In the genomic region with DNA sequence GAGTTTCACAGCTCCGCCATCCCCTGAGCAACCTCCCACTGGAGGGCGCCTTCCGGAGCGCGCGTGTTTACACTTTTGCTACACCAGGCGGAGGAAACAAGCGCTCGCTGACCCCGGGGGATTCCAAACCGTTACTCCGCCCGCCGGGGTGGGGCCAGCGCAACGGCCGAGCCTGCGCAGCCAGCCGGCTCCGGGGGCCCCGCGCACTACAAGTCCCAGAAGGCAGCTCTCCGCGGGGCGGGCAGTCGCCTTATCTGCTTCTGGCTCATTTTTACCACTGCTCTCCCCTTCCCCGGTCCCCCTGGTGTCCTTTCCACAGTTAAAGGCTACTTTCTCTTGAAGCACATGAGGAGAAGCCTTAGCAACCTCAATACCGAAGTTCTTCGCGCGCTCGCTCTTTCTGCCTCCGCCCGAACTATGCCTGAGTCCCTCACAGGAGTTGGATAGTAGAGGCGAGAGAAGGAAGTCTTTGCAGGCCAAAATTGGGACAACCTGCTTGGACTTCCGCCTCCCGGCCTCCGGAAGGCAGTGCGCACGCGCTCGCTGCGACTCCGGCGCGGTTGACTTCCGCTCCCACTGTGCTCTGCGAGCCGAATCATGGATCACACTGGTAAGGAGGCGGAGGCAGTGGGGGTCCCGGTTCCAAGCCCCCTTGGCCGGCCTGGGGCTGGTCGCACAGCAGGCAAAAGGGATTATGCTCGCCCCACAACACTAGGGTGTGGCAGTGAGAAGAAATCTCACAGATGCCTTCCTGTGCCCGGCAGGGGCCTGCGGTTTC, we compare ENCODE assay signal across 8 cellular contexts. TPM values are rescaled to one million over a fixed set of nuclear protein-coding genes. Genes with fewer than 3 reads are reported as not detected.
DNase-seq lines count a peak whose midpoint lies in the region; ATAC-seq and TF ChIP-seq lines count a peak whose summit lies in the region.

A gene with protein sequence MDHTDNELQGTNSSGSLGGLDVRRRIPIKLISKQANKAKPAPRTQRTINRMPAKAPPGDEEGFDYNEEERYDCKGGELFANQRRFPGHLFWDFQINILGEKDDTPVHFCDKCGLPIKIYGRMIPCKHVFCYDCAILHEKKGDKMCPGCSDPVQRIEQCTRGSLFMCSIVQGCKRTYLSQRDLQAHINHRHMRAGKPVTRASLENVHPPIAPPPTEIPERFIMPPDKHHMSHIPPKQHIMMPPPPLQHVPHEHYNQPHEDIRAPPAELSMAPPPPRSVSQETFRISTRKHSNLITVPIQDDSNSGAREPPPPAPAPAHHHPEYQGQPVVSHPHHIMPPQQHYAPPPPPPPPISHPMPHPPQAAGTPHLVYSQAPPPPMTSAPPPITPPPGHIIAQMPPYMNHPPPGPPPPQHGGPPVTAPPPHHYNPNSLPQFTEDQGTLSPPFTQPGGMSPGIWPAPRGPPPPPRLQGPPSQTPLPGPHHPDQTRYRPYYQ (plus strand): TSS at position 576 of the 778 bp plus-strand sequence. CDS start 22 bp downstream, at position 598.

- H3K36me3 ChIP-seq in endocrine pancreas (ENCODE audit: control insufficient read depth, insufficient read depth, low read length) (no peaks in the 10 kb centered on the region), mesendoderm (ENCODE audit: control insufficient read depth, insufficient read depth, low read length) (no peaks in the 10 kb centered on the region)

- no peak within 1 kb of the TSS for H2BK15ac ChIP-seq in mesendoderm (replicated peaks; ENCODE audit: low read depth)

- ATAC-seq in GM21381 (IDR thresholded peaks at IDR 0.05; ENCODE audit: unreplicated experiment) = peak; percentile 90
- ATAC-seq in activated CD8-positive, alpha-beta memory T cell treated with anti-CD3 and anti-CD28 coated beads, Interleukin-2, amount 10 ng/mL, durations not matched to agents 7 days and 5 days = peak; percentile 94

- peak within 1 kb of the TSS; percentile 94 for H3K4ac ChIP-seq in mesendoderm (ENCODE audit: low read depth, low read length)

- H4K8ac ChIP-seq in mesendoderm (ENCODE audit: low read depth, low read length) = no peak within 1 kb of the TSS

- H3K36me3 Mint-ChIP-seq in Calu3 (ENCODE audit: insufficient read depth, unreplicated experiment) = peaks cover 25% of the 10 kb centered on the region
- peaks cover 5% of the 10 kb centered on the region for H3K36me3 Mint-ChIP-seq in activated CD8-positive, alpha-beta memory T cell treated with anti-CD3 and anti-CD28 coated beads, Interleukin-2, amount 10 ng/mL, durations not matched to agents 7 days and 5 days

- no peak within 1 kb of the TSS for H4K5ac ChIP-seq in mesendoderm (ENCODE audit: low read length)

- no peak within 1 kb of the TSS for H2AK5ac ChIP-seq in mesendoderm (ENCODE audit: low read length)

- CTCF ChIA-PET in Calu3 (lab: Charles Lee) = interaction anchor here (0.6 to 1.9 kb wide), 5 partner anchors 10 to 281 kb away, joined by 3 to 20 read pairs (median 6); no protein-coding TSS in a partner anchor
- CTCF ChIA-PET in activated CD8-positive, alpha-beta memory T cell treated with anti-CD3 and anti-CD28 coated beads, Interleukin-2, amount 10 ng/mL, durations not matched to agents 7 days and 5 days (lab: Charles Lee) = interaction anchor here (0.7 to 9.8 kb wide), 25 partner anchors 9 to 575 kb away, joined by 3 to 199 read pairs (median 4); a partner anchor contains a TSS

- H3K9ac ChIP-seq in endocrine pancreas (ENCODE audit: control insufficient read depth, insufficient read depth, low read length) (peak within 1 kb of the TSS; percentile 95), mesendoderm (ENCODE audit: low read length) (peak within 1 kb of the TSS; percentile 95)

- DNase-seq in Calu3 (peak; percentile 94), HUDEP-2 (lab: John Stamatoyannopoulos, UW; ENCODE audit: unreplicated experiment in 76 of 76) (peak; percentile 49 to 97 (median 94)), NOMO-1 treated with dmso at 0.1 percent for 144 hours (lab: John Stamatoyannopoulos, UW; ENCODE audit: unreplicated experiment) (peak; percentile 73), mesendoderm (peak; percentile 97)
- peak; percentile 98 for DNase-seq in activated CD8-positive, alpha-beta memory T cell treated with anti-CD3 and anti-CD28 coated beads, Interleukin-2, amount 10 ng/mL, durations not matched to agents 7 days and 5 days
- peak; percentile 95 for DNase-seq in stimulated activated CD8-positive, alpha-beta memory T cell treated with anti-CD3 and anti-CD28 coated beads, Interleukin-15, amount 100 ng/mL, for 1 hour (ENCODE audit: low read depth)

- H3K4me1 Mint-ChIP-seq in Calu3 (ENCODE audit: low read depth, unreplicated experiment) = peaks cover 22% of the 10 kb centered on the region
- peaks cover 43% of the 10 kb centered on the region for H3K4me1 Mint-ChIP-seq in activated CD8-positive, alpha-beta memory T cell treated with anti-CD3 and anti-CD28 coated beads, Interleukin-2, amount 10 ng/mL, durations not matched to agents 7 days and 5 days

- H3K79me2 ChIP-seq in mesendoderm (ENCODE audit: control insufficient read depth, insufficient read depth, low read length) = peaks cover 26% of the 10 kb centered on the region

- H3K27ac ChIP-seq in mesendoderm (ENCODE audit: low read depth, low read length) = peak within 1 kb of the TSS; percentile 94

- H3K27me3 ChIP-seq in endocrine pancreas (ENCODE audit: control insufficient read depth, insufficient read depth, low read length) = no peaks in the 10 kb centered on the region
- H3K27me3 ChIP-seq in mesendoderm (ENCODE audit: insufficient read depth, low read length, poor library complexity) = no peaks in the 10 kb centered on the region

- H2BK120ac ChIP-seq in mesendoderm (ENCODE audit: low read depth, low read length) = no peak within 1 kb of the TSS

- intact Hi-C loops in Calu3 (cut with micrococcal nuclease; ENCODE audit: unreplicated experiment) = loop anchor here (2.0 kb wide), 1 partner anchor 135 kb away; no protein-coding TSS in a partner anchor

- H3K27me3 Mint-ChIP-seq in Calu3 (ENCODE audit: unreplicated experiment) = no peaks in the 10 kb centered on the region
- H3K27me3 Mint-ChIP-seq in activated CD8-positive, alpha-beta memory T cell treated with anti-CD3 and anti-CD28 coated beads, Interleukin-2, amount 10 ng/mL, durations not matched to agents 7 days and 5 days = no peaks in the 10 kb centered on the region

- TF ChIP-seq CTCF in Calu3 (IDR thresholded peaks at IDR 0.05; ENCODE audit: unreplicated experiment) = peak; percentile 44

- TSS peak; percentile 67 for BruUV-seq in Calu3 (replicated peaks; lab: Mats Ljungman, UMichigan)

- no CpG with 5 or more reads among the region's 56 CpGs for WGBS in mesendoderm (ENCODE audit: extremely low coverage, insufficient coverage, low lambda C conversion rate)

- peak within 1 kb of the TSS; percentile 94 for H3K56ac ChIP-seq in mesendoderm (ENCODE audit: low read length)

- no peak within 1 kb of the TSS for H3K23ac ChIP-seq in mesendoderm (ENCODE audit: low read length)

- H3K79me1 ChIP-seq in mesendoderm (ENCODE audit: low read length) = peaks cover 3% of the 10 kb centered on the region

- H2BK5ac ChIP-seq in mesendoderm (ENCODE audit: low read length) = peak within 1 kb of the TSS; percentile 36

- peak within 1 kb of the TSS; percentile 85 for H3K18ac ChIP-seq in mesendoderm (ENCODE audit: low read length)

- peak within 1 kb of the TSS; percentile 96 for H3K4me3 Mint-ChIP-seq in Calu3 (ENCODE audit: low read depth, unreplicated experiment)
- peak within 1 kb of the TSS; percentile 95 for H3K4me3 Mint-ChIP-seq in activated CD8-positive, alpha-beta memory T cell treated with anti-CD3 and anti-CD28 coated beads, Interleukin-2, amount 10 ng/mL, durations not matched to agents 7 days and 5 days

- peak within 1 kb of the TSS; percentile 96 for H3K4me2 ChIP-seq in mesendoderm (ENCODE audit: low read length)

- H3K9me3 Mint-ChIP-seq in Calu3 (ENCODE audit: low read depth, unreplicated experiment) = no peaks in the 10 kb centered on the region
- H3K9me3 Mint-ChIP-seq in activated CD8-positive, alpha-beta memory T cell treated with anti-CD3 and anti-CD28 coated beads, Interleukin-2, amount 10 ng/mL, durations not matched to agents 7 days and 5 days (ENCODE audit: low read depth) = no peaks in the 10 kb centered on the region

- H3K27ac Mint-ChIP-seq in Calu3 (ENCODE audit: unreplicated experiment) = peak within 1 kb of the TSS; percentile 96
- H3K27ac Mint-ChIP-seq in activated CD8-positive, alpha-beta memory T cell treated with anti-CD3 and anti-CD28 coated beads, Interleukin-2, amount 10 ng/mL, durations not matched to agents 7 days and 5 days = peak within 1 kb of the TSS; percentile 100

- H3K9me3 ChIP-seq in endocrine pancreas (ENCODE audit: control insufficient read depth, low read length) = no peaks in the 10 kb centered on the region

- H3K4me3 ChIP-seq in endocrine pancreas (ENCODE audit: control insufficient read depth, insufficient read depth, low read length) = peak within 1 kb of the TSS; percentile 77
- H3K4me3 ChIP-seq in mesendoderm (ENCODE audit: low read length) = peak within 1 kb of the TSS; percentile 85

- H3K4me1 ChIP-seq in endocrine pancreas (ENCODE audit: control insufficient read depth, insufficient read depth, low read length) (peaks cover 34% of the 10 kb centered on the region), mesendoderm (ENCODE audit: control insufficient read depth, low read depth, low read length) (no peaks in the 10 kb centered on the region)

RNA-seq across cellular contexts. Expression of the gene that starts here (rescaled TPM):
- total RNA-seq in Calu3 (2022) = 23.9 and 25.3 TPM in 2 replicates
- total RNA-seq in activated CD8-positive, alpha-beta memory T cell treated with anti-CD3 and anti-CD28 coated beads, Interleukin-2, amount 10 ng/mL, durations not matched to agents 7 days and 5 days = 10 to 100 TPM; 32.2 to 39.7 TPM
- 36.4 TPM for polyA plus RNA-seq in mesendoderm (2013, experiment 1 of 2)
- polyA plus RNA-seq in mesendoderm (2013, experiment 2 of 2) = 38.2 TPM

Comparison
In these comparisons a context has a peak if more than half of its experiments do, and no peak if none do; other contexts are left out.
1. Peak in every context shown above with its lines: DNase-seq, ATAC-seq, H3K4me3 ChIP-seq and H3K27ac ChIP-seq.